In genomic region chr1:58104960-58105359, GRCh38 we compare ENCODE assay signal across 15 cellular contexts.
DNase-seq lines count a peak whose midpoint lies in the region; ATAC-seq and TF ChIP-seq lines count a peak whose summit lies in the region.
"Had no signal": no experiment of that assay in that cellular context is flagged by ENCODE, and none has a peak within 500 bp of the region (broad histone marks: within the 10 kb centered on the region; RNA-seq: fewer than 3 reads in every experiment).

No MANE protein-coding gene starts in this region.

- no peak overlapping the region for H2AFZ ChIP-seq in OCI-LY3 (ENCODE audit: low read depth, low read length)
- H2AFZ ChIP-seq: parathyroid adenoma had no signal

- H3K9me3 ChIP-seq in OCI-LY3 (ENCODE audit: insufficient read depth, low read length): no peaks in the 10 kb centered on the region
- H3K9me3 ChIP-seq in Peyer's patch: no peaks in the 10 kb centered on the region
- no peaks in the 10 kb centered on the region for H3K9me3 ChIP-seq in CD4-positive, alpha-beta memory T cell (ENCODE audit: control insufficient read depth in 1 of 2, low read length in 2 of 2)
- H3K9me3 ChIP-seq: stomach had no signal

- peak overlapping the region; percentile 50 for H3K27ac ChIP-seq in OCI-LY3 (ENCODE audit: low read length)
- no peak overlapping the region for H3K27ac ChIP-seq in Peyer's patch
- no peak overlapping the region for H3K27ac ChIP-seq in CD4-positive, alpha-beta memory T cell (ENCODE audit: low read depth, low read length)
- H3K27ac ChIP-seq: brain microvascular endothelial cell, parathyroid adenoma, stomach had no signal

- no peak overlapping the region for H3K27ac Mint-ChIP-seq in CD4-positive, alpha-beta memory T cell
- H3K27ac Mint-ChIP-seq: activated T-cell treated with anti-CD3 and anti-CD28 coated beads, Interleukin-2, amount 50 U/mL, for 24 hours had no signal

- peak overlapping the region; percentile 69 for H3K4me3 ChIP-seq in OCI-LY3 (ENCODE audit: low read length)
- H3K4me3 ChIP-seq in Peyer's patch: no peak overlapping the region
- no peak overlapping the region for H3K4me3 ChIP-seq in H7 (ENCODE audit: insufficient read depth, low read depth, low read length)
- H3K4me3 ChIP-seq in CD4-positive, alpha-beta memory T cell (ENCODE audit: low read length in 2 of 2): no peak overlapping the region
- H3K4me3 ChIP-seq: stomach had no signal

- POLR2A ChIA-PET in CD4-positive, alpha-beta memory T cell (lab: Charles Lee; ENCODE audit: partially characterized antibody): no interaction called here

- intact Hi-C loops in CD4-positive, alpha-beta memory T cell (cut with micrococcal nuclease): no loop called here

- CTCF ChIA-PET in CD4-positive, alpha-beta memory T cell (lab: Charles Lee; ENCODE audit: partially characterized antibody): no interaction called here

- no peaks in the 10 kb centered on the region for H3K4me1 Mint-ChIP-seq in CD4-positive, alpha-beta memory T cell

- H3K36me3 ChIP-seq in OCI-LY3 (replicated peaks; ENCODE audit: low read depth, low read length): no peaks in the 10 kb centered on the region
- H3K36me3 ChIP-seq in Peyer's patch: no peaks in the 10 kb centered on the region
- H3K36me3 ChIP-seq in H7 (replicated peaks; ENCODE audit: control insufficient read depth, insufficient read depth, low read length): no peaks in the 10 kb centered on the region
- H3K36me3 ChIP-seq in CD4-positive, alpha-beta memory T cell (ENCODE audit: insufficient read depth, low read length): no peaks in the 10 kb centered on the region
- H3K36me3 ChIP-seq: brain microvascular endothelial cell, stomach had no signal

- no peaks in the 10 kb centered on the region for H3K79me2 ChIP-seq in OCI-LY3 (ENCODE audit: low read length)
- H3K79me2 ChIP-seq: parathyroid adenoma had no signal

- no peak overlapping the region for H3K4me3 Mint-ChIP-seq in CD4-positive, alpha-beta memory T cell
- H3K4me3 Mint-ChIP-seq: activated T-cell treated with anti-CD3 and anti-CD28 coated beads, Interleukin-2, amount 50 U/mL, for 24 hours had no signal

- H3K9me3 Mint-ChIP-seq in CD4-positive, alpha-beta memory T cell: no peaks in the 10 kb centered on the region
- H3K9me3 Mint-ChIP-seq: activated T-cell treated with anti-CD3 and anti-CD28 coated beads, Interleukin-2, amount 50 U/mL, for 24 hours had no signal

- H3K4me2 ChIP-seq in OCI-LY3 (ENCODE audit: low read length): peak overlapping the region; percentile 78

- no peaks in the 10 kb centered on the region; the same call in 1 of the 2 replicates for H4K20me1 ChIP-seq in OCI-LY3 (ENCODE audit: insufficient read depth, low read length)

- H3K4me1 ChIP-seq in OCI-LY3 (ENCODE audit: low read length) (peaks cover 41% of the 10 kb centered on the region), Peyer's patch (no peaks in the 10 kb centered on the region)
- no peaks in the 10 kb centered on the region for H3K4me1 ChIP-seq in CD4-positive, alpha-beta memory T cell (ENCODE audit: insufficient read depth, low read length)
- H3K4me1 ChIP-seq: parathyroid adenoma, stomach had no signal

- H3K27me3 ChIP-seq in OCI-LY3 (ENCODE audit: low read depth, low read length): peaks cover 7% of the 10 kb centered on the region
- no peaks in the 10 kb centered on the region for H3K27me3 ChIP-seq in Peyer's patch
- H3K27me3 ChIP-seq in H7 (ENCODE audit: control insufficient read depth, insufficient read depth, low read length): no peaks in the 10 kb centered on the region
- H3K27me3 ChIP-seq in CD4-positive, alpha-beta memory T cell (ENCODE audit: insufficient read depth, low read length): no peaks in the 10 kb centered on the region
- H3K27me3 ChIP-seq: brain microvascular endothelial cell, stomach had no signal

- H3K36me3 Mint-ChIP-seq in CD4-positive, alpha-beta memory T cell: no peaks in the 10 kb centered on the region

- TF ChIP-seq CTCF in OCI-LY3 (IDR thresholded peaks at IDR 0.05; ENCODE audit: low read depth, low read length): no peak
- no peak for TF ChIP-seq CTCF in Peyer's patch (IDR thresholded peaks at IDR 0.05)

- no peak for TF ChIP-seq POLR2A in Peyer's patch (IDR thresholded peaks at IDR 0.05)

- H3K9ac ChIP-seq in OCI-LY3 (ENCODE audit: low read length): no peak overlapping the region
- H3K9ac ChIP-seq: parathyroid adenoma had no signal

- H3K27me3 Mint-ChIP-seq in CD4-positive, alpha-beta memory T cell: peaks cover 1 to 2% of the 10 kb centered on the region in 2 donors

- DNase-seq in Peyer's patch (no peak), H7 (no peak)
- DNase-seq in CD4-positive, alpha-beta memory T cell: no peak
- DNase-seq in stimulated activated naive CD4-positive, alpha-beta T cell treated with Interleukin-2 at 50 U/mL for 16 hours (lab: John Stamatoyannopoulos, UW): no peak
- DNase-seq: activated T-cell treated with anti-CD3 and anti-CD28 coated beads, Interleukin-2, amount 50 U/mL, for 24 hours; brain microvascular endothelial cell; C1 segment of cervical spinal cord; NCI-H1694 treated with DMSO at 0.1 percent for 48 hours; stimulated activated CD4-positive, alpha-beta T cell treated with anti-CD3 and anti-CD28 coated beads, Interleukin-1b, Interleukin-23, amount 100 ng/mL, for 48 hours; stomach had no signal

- ATAC-seq in GM18511 (IDR thresholded peaks at IDR 0.05; ENCODE audit: unreplicated experiment) (peak; percentile 84), GM21447 (IDR thresholded peaks at IDR 0.05; ENCODE audit: unreplicated experiment) (peak; percentile 51), HG03066 (IDR thresholded peaks at IDR 0.05; ENCODE audit: low read depth, unreplicated experiment) (peak; percentile 67)
